In genomic region chr9:4020747-4021296, GRCh38 we compare ENCODE assay signal across 20 cellular contexts.
DNase-seq lines count a peak whose midpoint lies in the region; ATAC-seq and TF ChIP-seq lines count a peak whose summit lies in the region.
"Had no signal": no experiment of that assay in that cellular context is flagged by ENCODE, and none has a peak within 500 bp of the region (broad histone marks: within the 10 kb centered on the region; RNA-seq: fewer than 3 reads in every experiment).

No MANE protein-coding gene starts in this region.

- TF ChIP-seq POLR2A in body of pancreas (IDR thresholded peaks at IDR 0.05): no peak
- no peak for TF ChIP-seq POLR2A in stomach (IDR thresholded peaks at IDR 0.05)

- ATAC-seq in left ventricle myocardium superior: peak; percentile 77
- peak; percentile 21 for ATAC-seq in body of pancreas
- no peak for ATAC-seq in T-helper 17 cell
- no peak for ATAC-seq in HG03521 (IDR thresholded peaks at IDR 0.05; ENCODE audit: unreplicated experiment)
- ATAC-seq: activated T-cell treated with anti-CD3 and anti-CD28 coated beads, Interleukin-2, amount 50 U/mL, for 72 hours had no signal

- H3K4me1 ChIP-seq in left ventricle myocardium inferior (peaks cover 20% of the 10 kb centered on the region), body of pancreas (peaks cover 14% of the 10 kb centered on the region), stomach (peaks cover 0 to 37% (median 12%) of the 10 kb centered on the region in 4 donors)
- H3K4me1 ChIP-seq: esophagus squamous epithelium, upper lobe of left lung had no signal

- H3K27me3 Mint-ChIP-seq in progenitor cell of endocrine pancreas (no peaks in the 10 kb centered on the region), T-helper 17 cell (peaks cover 11% of the 10 kb centered on the region)
- H3K27me3 Mint-ChIP-seq: activated naive CD4-positive, alpha-beta T cell treated with anti-CD3 and anti-CD28 coated beads, Interleukin-2, amount 10 ng/mL, durations not matched to agents 7 days and 5 days had no signal

- peaks cover 3% of the 10 kb centered on the region for H3K36me3 Mint-ChIP-seq in progenitor cell of endocrine pancreas (ENCODE audit: insufficient read depth)
- H3K36me3 Mint-ChIP-seq in T-helper 17 cell (ENCODE audit: low read depth): no peaks in the 10 kb centered on the region
- H3K36me3 Mint-ChIP-seq: activated naive CD4-positive, alpha-beta T cell treated with anti-CD3 and anti-CD28 coated beads, Interleukin-2, amount 10 ng/mL, durations not matched to agents 7 days and 5 days; CD14-positive monocyte had no signal

- TF ChIP-seq EP300 in stomach (IDR thresholded peaks at IDR 0.05): no peak

- H3K27ac Mint-ChIP-seq in progenitor cell of endocrine pancreas (peak overlapping the region; percentile 7), T-helper 17 cell (no peak overlapping the region)
- H3K27ac Mint-ChIP-seq: activated naive CD4-positive, alpha-beta T cell treated with anti-CD3 and anti-CD28 coated beads, Interleukin-2, amount 10 ng/mL, durations not matched to agents 7 days and 5 days; activated T-cell treated with anti-CD3 and anti-CD28 coated beads, Interleukin-2, amount 50 U/mL, for 72 hours; CD14-positive monocyte; nephron had no signal

- H3K27me3 ChIP-seq in left ventricle myocardium inferior (ENCODE audit: low read depth) (no peaks in the 10 kb centered on the region), body of pancreas (no peaks in the 10 kb centered on the region), stomach (no peaks in the 10 kb centered on the region)
- H3K27me3 ChIP-seq: esophagus squamous epithelium, upper lobe of left lung had no signal

- H3K9me3 ChIP-seq in left ventricle myocardium inferior (replicated peaks) (no peaks in the 10 kb centered on the region), body of pancreas (no peaks in the 10 kb centered on the region), stomach (no peaks in the 10 kb centered on the region), T-helper 17 cell (ENCODE audit: control insufficient read depth, low read length, poor library complexity, severe bottlenecking) (no peaks in the 10 kb centered on the region)
- H3K9me3 ChIP-seq: esophagus squamous epithelium, upper lobe of left lung had no signal

- H3K27ac ChIP-seq in left ventricle myocardium inferior (replicated peaks) (no peak overlapping the region), body of pancreas (peak overlapping the region in 2 of 4 donors; percentile 31), stomach (no peak overlapping the region)
- H3K27ac ChIP-seq: esophagus squamous epithelium, upper lobe of left lung had no signal

- H3K36me3 ChIP-seq in left ventricle myocardium inferior: no peaks in the 10 kb centered on the region
- no peaks in the 10 kb centered on the region for H3K36me3 ChIP-seq in body of pancreas (replicated peaks in 1 of 2; ENCODE audit: insufficient read depth in 1 of 2, low read depth in 2 of 2)
- H3K36me3 ChIP-seq in stomach: no peaks in the 10 kb centered on the region
- H3K36me3 ChIP-seq: esophagus squamous epithelium, upper lobe of left lung had no signal

- H3K9me3 Mint-ChIP-seq in progenitor cell of endocrine pancreas (ENCODE audit: low read depth): no peaks in the 10 kb centered on the region
- H3K9me3 Mint-ChIP-seq: activated naive CD4-positive, alpha-beta T cell treated with anti-CD3 and anti-CD28 coated beads, Interleukin-2, amount 10 ng/mL, durations not matched to agents 7 days and 5 days; activated T-cell treated with anti-CD3 and anti-CD28 coated beads, Interleukin-2, amount 50 U/mL, for 72 hours; nephron had no signal

- no peak overlapping the region for H3K4me3 Mint-ChIP-seq in progenitor cell of endocrine pancreas (ENCODE audit: low read depth)
- H3K4me3 Mint-ChIP-seq in T-helper 17 cell: no peak overlapping the region
- H3K4me3 Mint-ChIP-seq: activated naive CD4-positive, alpha-beta T cell treated with anti-CD3 and anti-CD28 coated beads, Interleukin-2, amount 10 ng/mL, durations not matched to agents 7 days and 5 days; activated T-cell treated with anti-CD3 and anti-CD28 coated beads, Interleukin-2, amount 50 U/mL, for 72 hours; CD14-positive monocyte; nephron had no signal

- H3K4me3 ChIP-seq in left ventricle myocardium inferior: no peak overlapping the region
- H3K4me3 ChIP-seq in body of pancreas: no peak overlapping the region
- H3K4me3 ChIP-seq in stomach: no peak overlapping the region
- H3K4me3 ChIP-seq: esophagus squamous epithelium, upper lobe of left lung had no signal

- DNase-seq in left ventricle myocardium superior (no peak), left ventricle myocardium inferior (no peak), NCI-H774 (lab: John Stamatoyannopoulos, UW) (peak; percentile 17), body of pancreas (no peak), progenitor cell of endocrine pancreas (ENCODE audit: low spot score, unreplicated experiment) (no peak), stomach (no peak), T-helper 17 cell (no peak)
- DNase-seq: activated CD4-positive, alpha-beta T cell treated with anti-CD3 and anti-CD28 coated beads for 48 hours; activated naive CD4-positive, alpha-beta T cell treated with anti-CD3 and anti-CD28 coated beads, Interleukin-2, amount 10 ng/mL, durations not matched to agents 7 days and 5 days; activated T-cell treated with anti-CD3 and anti-CD28 coated beads, Interleukin-2, amount 50 U/mL, for 72 hours; amniotic stem cell; esophagus squamous epithelium; hypothalamus; NCI-H1436 treated with DMSO at 0.1 percent for 48 hours; NCI-H748 treated with DMSO at 0.1 percent for 48 hours; posterior cingulate gyrus; upper lobe of left lung had no signal

- TF ChIP-seq CTCF in left ventricle myocardium inferior (IDR thresholded peaks at IDR 0.05; ENCODE audit: borderline replicate concordance) (no peak), body of pancreas (IDR thresholded peaks at IDR 0.05) (no peak), progenitor cell of endocrine pancreas (IDR thresholded peaks at IDR 0.05; ENCODE audit: unreplicated experiment) (no peak), stomach (IDR thresholded peaks at IDR 0.05) (no peak)

- 41 to 48% methylated on average over 5 of the region's 5 CpGs for WGBS in body of pancreas, 2 donors
- WGBS in stomach, 5 donors: 31 to 62% (median 31%) methylated on average over 5 of the region's 5 CpGs

- H3K4me1 Mint-ChIP-seq in progenitor cell of endocrine pancreas (ENCODE audit: low read depth) (peaks cover 30% of the 10 kb centered on the region), T-helper 17 cell (no peaks in the 10 kb centered on the region)
- H3K4me1 Mint-ChIP-seq: activated naive CD4-positive, alpha-beta T cell treated with anti-CD3 and anti-CD28 coated beads, Interleukin-2, amount 10 ng/mL, durations not matched to agents 7 days and 5 days; CD14-positive monocyte; nephron had no signal

- intact Hi-C loops in left ventricle myocardium superior (cut with micrococcal nuclease): no loop called here
- intact Hi-C loops in left ventricle myocardium inferior (cut with micrococcal nuclease): no loop called here
- intact Hi-C loops in body of pancreas (cut with DNase I): no loop called here
- intact Hi-C loops in stomach (cut with DNase I; ENCODE audit: low total_unique reads): no loop called here

Comparison
In these comparisons a context has a peak if more than half of its experiments do, and no peak if none do; other contexts are left out.
1. ATAC-seq: peak in left ventricle myocardium superior (single experiment) and body of pancreas (single experiment); none in T-helper 17 cell (single experiment) and HG03521 (single experiment).